Comparison of ENCODE assay signal across 20 cellular contexts in the genomic region with DNA sequence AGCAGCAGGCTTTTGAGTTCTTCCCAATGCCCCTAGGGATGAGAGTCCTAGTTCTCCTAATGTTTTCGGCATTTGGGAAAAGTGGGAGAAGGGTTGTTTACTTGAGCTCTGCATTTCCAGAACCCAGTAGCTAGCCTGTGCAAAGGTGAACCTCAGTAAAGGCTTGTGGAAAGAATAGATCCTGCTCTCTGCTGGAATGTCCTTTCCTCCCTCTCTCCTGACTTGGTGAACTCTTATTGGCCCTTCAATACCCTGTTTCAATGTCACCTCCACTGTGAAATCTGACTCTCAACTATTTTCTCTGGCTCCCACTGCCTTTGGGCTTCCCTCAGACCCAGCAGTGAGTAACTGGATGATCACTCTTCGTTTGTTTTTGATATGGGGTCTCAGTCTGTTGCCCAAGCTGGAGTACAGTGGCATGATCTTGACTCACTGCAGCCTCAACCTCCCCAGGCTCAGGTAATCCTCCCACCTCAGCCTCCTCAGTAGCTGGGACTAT. TPM values are rescaled to one million over a fixed set of nuclear protein-coding genes. Genes with fewer than 3 reads are reported as not detected.
DNase-seq lines count a peak whose midpoint lies in the region; ATAC-seq, FAIRE-seq and TF ChIP-seq lines count a peak whose summit lies in the region.
"Had no signal": no experiment of that assay in that cellular context is flagged by ENCODE, and none has a peak within 500 bp of the region (broad histone marks: within the 10 kb centered on the region; RNA-seq: fewer than 3 reads in every experiment).

No MANE protein-coding gene starts in this region.

- H3K4me2 ChIP-seq in H9 (ENCODE audit: insufficient read depth, insufficient read length, low read length) (no peak overlapping the region), endothelial cell of umbilical vein (ENCODE audit: insufficient read depth, low read length) (peak overlapping the region; percentile 81)

- H4K8ac ChIP-seq in H9 (replicated peaks; ENCODE audit: insufficient read length, low read depth, low read length): no peak overlapping the region

- H3K27ac ChIP-seq in H9 (ENCODE audit: insufficient read length, low read depth, low read length): no peak overlapping the region
- peak overlapping the region; percentile 99 for H3K27ac ChIP-seq in endothelial cell of umbilical vein (ENCODE audit: insufficient read depth, low read depth, low read length)
- H3K27ac ChIP-seq in colonic mucosa: no peak overlapping the region

- no peak overlapping the region for H3K23ac ChIP-seq in H9 (ENCODE audit: insufficient read length, low read depth, low read length)

- H3K4ac ChIP-seq in H9 (ENCODE audit: low read depth, low read length): no peak overlapping the region

- intact Hi-C loops in endothelial cell of umbilical vein (cut with micrococcal nuclease) (loop anchor here (1.0 to 5.0 kb wide), 3 partner anchors 9 to 40 kb away; no protein-coding TSS in a partner anchor), colonic mucosa (cut with DNase I) (no loop called here)

- H2BK20ac ChIP-seq in H9 (ENCODE audit: low read depth, low read length, poor library complexity, severe bottlenecking): no peak overlapping the region

- H3K4me3 ChIP-seq in GM06990 (replicated peaks; ENCODE audit: low read depth, low read length) (peak overlapping the region; percentile 26; the same call in 1 of the 2 replicates), endothelial cell of umbilical vein (replicated peaks in 1 of 3; ENCODE audit: insufficient read depth in 1 of 3, low read depth in 1 of 3, low read length in 3 of 3) (no peak overlapping the region), colonic mucosa (no peak overlapping the region)
- H3K4me3 ChIP-seq: K562 had no signal

- no peaks in the 10 kb centered on the region for H3K9me3 ChIP-seq in H9 (ENCODE audit: control insufficient read depth, low read depth, low read length)
- no peaks in the 10 kb centered on the region for H3K9me3 ChIP-seq in endothelial cell of umbilical vein (replicated peaks; ENCODE audit: control insufficient read depth, insufficient read depth, low read length)
- H3K9me3 ChIP-seq in colonic mucosa: no peaks in the 10 kb centered on the region

- BruUV-seq in endothelial cell of umbilical vein (replicated peaks; lab: Mats Ljungman, UMichigan): no TSS peak

- no peak overlapping the region for H3K14ac ChIP-seq in H9 (ENCODE audit: insufficient read depth, low read length)

- no peak overlapping the region for H3K4me3 Mint-ChIP-seq in H9
- no peak overlapping the region for H3K4me3 Mint-ChIP-seq in mesothelial cell of epicardium
- H3K4me3 Mint-ChIP-seq: dendritic cell treated with granulocyte-macrophage colony-stimulating factor and Interleukin-4, amounts not matched to agents 40 ng/mL and 50 ng/mL, for 4 days had no signal

- no peak for ATAC-seq in HG02623 (IDR thresholded peaks at IDR 0.05; ENCODE audit: unreplicated experiment)
- ATAC-seq: activated naive CD4-positive, alpha-beta T cell treated with anti-CD3 and anti-CD28 coated beads, Interleukin-2, amount 50 U/mL, for 72 hours; K562 had no signal

- POLR2A ChIA-PET in endothelial cell of umbilical vein (lab: Charles Lee): interaction anchor here (2.5 kb wide), 1 partner anchor 14 kb away, joined by 18 read pairs; no protein-coding TSS in a partner anchor

- peaks cover 10% of the 10 kb centered on the region for H3K23me2 ChIP-seq in H9 (ENCODE audit: insufficient read length, low read depth, low read length, poor library complexity, severe bottlenecking)

- H3K27me3 Mint-ChIP-seq in H9 (ENCODE audit: low read depth): no peaks in the 10 kb centered on the region
- no peaks in the 10 kb centered on the region for H3K27me3 Mint-ChIP-seq in mesothelial cell of epicardium (ENCODE audit: low read depth)
- H3K27me3 Mint-ChIP-seq: dendritic cell treated with granulocyte-macrophage colony-stimulating factor and Interleukin-4, amounts not matched to agents 40 ng/mL and 50 ng/mL, for 4 days; progenitor cell of endocrine pancreas had no signal

- no peak overlapping the region for H3K18ac ChIP-seq in H9 (ENCODE audit: insufficient read length, low read depth, low read length)

- no peaks in the 10 kb centered on the region for H3K9me3 Mint-ChIP-seq in H9
- no peaks in the 10 kb centered on the region for H3K9me3 Mint-ChIP-seq in mesothelial cell of epicardium
- H3K9me3 Mint-ChIP-seq: activated naive CD4-positive, alpha-beta T cell treated with anti-CD3 and anti-CD28 coated beads, Interleukin-2, amount 50 U/mL, for 72 hours; dendritic cell treated with granulocyte-macrophage colony-stimulating factor and Interleukin-4, amounts not matched to agents 40 ng/mL and 50 ng/mL, for 4 days had no signal

- no peak overlapping the region for H3K56ac ChIP-seq in H9 (ENCODE audit: insufficient read length, low read depth, low read length)

- no peak overlapping the region for H2BK12ac ChIP-seq in H9 (ENCODE audit: insufficient read length, low read depth, low read length)

- CTCF ChIA-PET in endothelial cell of umbilical vein (lab: Charles Lee): interaction anchor here (0.7 to 5.9 kb wide), 7 partner anchors 10 to 340 kb away, joined by 3 to 59 read pairs (median 18); no protein-coding TSS in a partner anchor

- H2AFZ ChIP-seq in H9 (ENCODE audit: low read length): no peak overlapping the region
- no peak overlapping the region for H2AFZ ChIP-seq in endothelial cell of umbilical vein (ENCODE audit: low read depth, low read length)

- DNase-seq in GM06990 (ENCODE audit: extremely low read depth, insufficient read length) (no peak), H9 (no peak), endothelial cell of umbilical vein (ENCODE audit: low read depth, low spot score) (peak; percentile 28), mesothelial cell of epicardium (ENCODE audit: low spot score in 2 of 2, unreplicated experiment in 2 of 2) (no peak), erythroblast (lab: John Stamatoyannopoulos, UW) (no peak), NCI-H446 (lab: John Stamatoyannopoulos, UW) (no peak), colonic mucosa (no peak)
- DNase-seq: activated CD4-positive, alpha-beta T cell treated with anti-CD3 and anti-CD28 coated beads, Interleukin-2, amount 50 U/mL, for 48 hours; activated T-cell treated with anti-CD3 and anti-CD28 coated beads for 4 hours; AML-193; glutamatergic neuron; NCI-H187 treated with DMSO at 0.1 percent for 48 hours; NCI-H510A; stimulated activated CD4-positive, alpha-beta T cell treated with anti-CD3 and anti-CD28 coated beads, Interleukin-4, amount 100 ng/mL, for 4 hours had no signal

- no peak overlapping the region for H2BK120ac ChIP-seq in H9 (ENCODE audit: low read depth, low read length, poor library complexity, severe bottlenecking)

- dilution Hi-C loops in endothelial cell of umbilical vein (cut with MboI; ENCODE audit: extremely low pct_ligation_motif_present, low sequenced_read_pairs): no loop called here

- no peak overlapping the region for H2BK5ac ChIP-seq in H9 (ENCODE audit: insufficient read length, low read length)

- FAIRE-seq in endothelial cell of umbilical vein (lab: Jason Lieb, UNC): peak; percentile 67
- FAIRE-seq: G401.6, K562 had no signal

- no peaks in the 10 kb centered on the region for H3K36me3 Mint-ChIP-seq in H9 (ENCODE audit: insufficient read depth in 1 of 3, low read depth in 3 of 3)
- no peaks in the 10 kb centered on the region for H3K36me3 Mint-ChIP-seq in mesothelial cell of epicardium
- H3K36me3 Mint-ChIP-seq: activated naive CD4-positive, alpha-beta T cell treated with anti-CD3 and anti-CD28 coated beads, Interleukin-2, amount 50 U/mL, for 72 hours had no signal

- H4K91ac ChIP-seq in H9 (ENCODE audit: insufficient read length, low read depth, low read length): no peak overlapping the region

- H3T11ph ChIP-seq in H9 (ENCODE audit: low read length): no peak overlapping the region

- TF ChIP-seq POLR2A in endothelial cell of umbilical vein (IDR thresholded peaks at IDR 0.05; ENCODE audit: low read depth, low read length): no peak
- no peak for TF ChIP-seq POLR2A in erythroblast (IDR thresholded peaks at IDR 0.05; ENCODE audit: low read length)

- H3K27ac Mint-ChIP-seq in H9 (peak overlapping the region in 2 of 3 experiments; percentile 39 to 43; a peak in 2 of 7 replicates), mesothelial cell of epicardium (peak overlapping the region; percentile 67)
- H3K27ac Mint-ChIP-seq: activated naive CD4-positive, alpha-beta T cell treated with anti-CD3 and anti-CD28 coated beads, Interleukin-2, amount 50 U/mL, for 72 hours had no signal

- TF ChIP-seq CTCF in GM06990 (IDR thresholded peaks at IDR 0.05; ENCODE audit: insufficient read depth, low read length, poor library complexity, severe bottlenecking) (no peak), H9 (conservative IDR thresholded peaks at IDR 0.05) (no peak), endothelial cell of umbilical vein (IDR thresholded peaks at IDR 0.05; ENCODE audit: extremely low read depth in 1 of 2, insufficient read depth in 1 of 2, low read depth in 1 of 2, low read length in 2 of 2) (no peak), mesothelial cell of epicardium (IDR thresholded peaks at IDR 0.05; ENCODE audit: unreplicated experiment) (no peak), colonic mucosa (IDR thresholded peaks at IDR 0.05) (no peak)

- peaks cover 5% of the 10 kb centered on the region for H3K79me2 ChIP-seq in H9 (ENCODE audit: insufficient read depth, low read length)
- peaks cover 25% of the 10 kb centered on the region for H3K79me2 ChIP-seq in endothelial cell of umbilical vein (ENCODE audit: control insufficient read depth, insufficient read depth, low read length)

- no peak overlapping the region for H4K5ac ChIP-seq in H9 (ENCODE audit: insufficient read length, low read depth, low read length)

- H3K4me1 Mint-ChIP-seq in H9 (peaks cover 16 to 18% of the 10 kb centered on the region in 2 experiments), mesothelial cell of epicardium (peaks cover 15% of the 10 kb centered on the region)

- H3K9ac ChIP-seq in H9 (ENCODE audit: extremely low read depth, insufficient read length, low read length) (no peak overlapping the region), endothelial cell of umbilical vein (replicated peaks; ENCODE audit: extremely low read depth, insufficient read depth, low read length) (peak overlapping the region; percentile 68), colonic mucosa (ENCODE audit: low read depth in 2 of 2, low read length in 2 of 2) (no peak overlapping the region)

- H3K4me1 ChIP-seq in H9 (ENCODE audit: insufficient read depth, low read length) (peaks cover 6% of the 10 kb centered on the region; the same call in 1 of the 2 replicates), endothelial cell of umbilical vein (ENCODE audit: control insufficient read depth, extremely low read depth, insufficient read depth, low read length) (peaks cover 29% of the 10 kb centered on the region), colonic mucosa (peaks cover 7% of the 10 kb centered on the region)

- no peaks in the 10 kb centered on the region for H3K79me1 ChIP-seq in H9 (ENCODE audit: insufficient read depth, low read depth, low read length, poor library complexity, severe bottlenecking)

- no peaks in the 10 kb centered on the region for H3K9me1 ChIP-seq in endothelial cell of umbilical vein (replicated peaks; ENCODE audit: control insufficient read depth, extremely low read depth, insufficient read depth, low read length)

- H2BK15ac ChIP-seq in H9 (ENCODE audit: low read depth, low read length): no peak overlapping the region

- H2AK5ac ChIP-seq in H9 (ENCODE audit: insufficient read length, low read length): no peak overlapping the region

- H4K20me1 ChIP-seq in H9 (ENCODE audit: control insufficient read depth, insufficient read depth, insufficient read length) (no peaks in the 10 kb centered on the region), endothelial cell of umbilical vein (replicated peaks; ENCODE audit: control insufficient read depth, extremely low read depth, insufficient read depth, low read length) (no peaks in the 10 kb centered on the region)

- no CpG with 5 or more reads among the region's 2 CpGs for WGBS in H9 (ENCODE audit: extremely low coverage, insufficient read length, low lambda C conversion rate)

- H3K27me3 ChIP-seq in GM06990 (replicated peaks; ENCODE audit: control insufficient read depth, insufficient read depth, low read length): no peaks in the 10 kb centered on the region
- H3K27me3 ChIP-seq in H9 (ENCODE audit: insufficient read depth, low read length): no peaks in the 10 kb centered on the region
- no peaks in the 10 kb centered on the region for H3K27me3 ChIP-seq in endothelial cell of umbilical vein (ENCODE audit: control insufficient read depth in 2 of 2, insufficient read depth in 2 of 2, low read length in 2 of 2)
- no peaks in the 10 kb centered on the region for H3K27me3 ChIP-seq in colonic mucosa

- H3K36me3 ChIP-seq in GM06990 (ENCODE audit: control insufficient read depth, insufficient read depth, low read length) (no peaks in the 10 kb centered on the region), endothelial cell of umbilical vein (ENCODE audit: control insufficient read depth in 2 of 2, extremely low read depth in 1 of 2, insufficient read depth in 2 of 2, low read length in 2 of 2) (no peaks in the 10 kb centered on the region), colonic mucosa (no peaks in the 10 kb centered on the region)

RNA-seq across cellular contexts. Expression of a gene that starts 2.4 kb away (rescaled TPM):
- total RNA-seq in H9 (2021) (15.0 and 18.5 TPM in 2 replicates), endothelial cell of umbilical vein (65.6 and 67.3 TPM in 2 replicates), mesothelial cell of epicardium (27.3 to 27.6 TPM (median 27.4 TPM) in 3 replicates), colonic mucosa (10 to 100 TPM; 12.8 to 13.7 TPM)
- 20.2 and 21.2 TPM in 2 replicates for polyA plus RNA-seq in endothelial cell of umbilical vein
- polyA plus RNA-seq in endothelial cell of umbilical vein (2011; cell fraction: cytosol; rRNA removed): 25.9 and 27.7 TPM in 2 replicates
- polyA plus RNA-seq in endothelial cell of umbilical vein (2011; cell fraction: nucleus; rRNA removed): 62.4 and 62.6 TPM in 2 replicates
- 27.3 and 29.8 TPM in 2 replicates for polyA plus RNA-seq in endothelial cell of umbilical vein (2012)
- 74.3 and 77.7 TPM in 2 replicates for polyA minus RNA-seq in endothelial cell of umbilical vein
- 12.7 TPM for polyA minus RNA-seq in endothelial cell of umbilical vein (2011; cell fraction: cytosol; rRNA and poly(A)+ RNA removed)
- polyA minus RNA-seq in endothelial cell of umbilical vein (2011; cell fraction: nucleus; rRNA and poly(A)+ RNA removed): 220 and 322 TPM in 2 replicates

RNA-seq across cellular contexts. Expression of a gene that starts 44.0 kb away (rescaled TPM):
- total RNA-seq in H9 (2021) (2.6 and 2.8 TPM in 2 replicates), endothelial cell of umbilical vein (0.55 TPM in 2 replicates), mesothelial cell of epicardium (1.3 TPM in 3 replicates), colonic mucosa (1 to 10 TPM; 3.0 to 5.9 TPM)
- 0.79 and 0.83 TPM in 2 replicates for polyA plus RNA-seq in endothelial cell of umbilical vein
- 0.39 and 0.48 TPM in 2 replicates for polyA plus RNA-seq in endothelial cell of umbilical vein (2011; cell fraction: cytosol; rRNA removed)
- polyA plus RNA-seq in endothelial cell of umbilical vein (2011; cell fraction: nucleus; rRNA removed): 0.39 and 0.68 TPM in 2 replicates
- 1.4 and 2.3 TPM in 2 replicates for polyA plus RNA-seq in endothelial cell of umbilical vein (2012)
- 0.80 and 2.9 TPM in 2 replicates for polyA minus RNA-seq in endothelial cell of umbilical vein
- 1.4 TPM for polyA minus RNA-seq in endothelial cell of umbilical vein (2011; cell fraction: cytosol; rRNA and poly(A)+ RNA removed)
- polyA minus RNA-seq in endothelial cell of umbilical vein (2011; cell fraction: nucleus; rRNA and poly(A)+ RNA removed): not detected in 2 replicates
